2 cellular contexts compared by ENCODE assay signal in the genomic region with DNA sequence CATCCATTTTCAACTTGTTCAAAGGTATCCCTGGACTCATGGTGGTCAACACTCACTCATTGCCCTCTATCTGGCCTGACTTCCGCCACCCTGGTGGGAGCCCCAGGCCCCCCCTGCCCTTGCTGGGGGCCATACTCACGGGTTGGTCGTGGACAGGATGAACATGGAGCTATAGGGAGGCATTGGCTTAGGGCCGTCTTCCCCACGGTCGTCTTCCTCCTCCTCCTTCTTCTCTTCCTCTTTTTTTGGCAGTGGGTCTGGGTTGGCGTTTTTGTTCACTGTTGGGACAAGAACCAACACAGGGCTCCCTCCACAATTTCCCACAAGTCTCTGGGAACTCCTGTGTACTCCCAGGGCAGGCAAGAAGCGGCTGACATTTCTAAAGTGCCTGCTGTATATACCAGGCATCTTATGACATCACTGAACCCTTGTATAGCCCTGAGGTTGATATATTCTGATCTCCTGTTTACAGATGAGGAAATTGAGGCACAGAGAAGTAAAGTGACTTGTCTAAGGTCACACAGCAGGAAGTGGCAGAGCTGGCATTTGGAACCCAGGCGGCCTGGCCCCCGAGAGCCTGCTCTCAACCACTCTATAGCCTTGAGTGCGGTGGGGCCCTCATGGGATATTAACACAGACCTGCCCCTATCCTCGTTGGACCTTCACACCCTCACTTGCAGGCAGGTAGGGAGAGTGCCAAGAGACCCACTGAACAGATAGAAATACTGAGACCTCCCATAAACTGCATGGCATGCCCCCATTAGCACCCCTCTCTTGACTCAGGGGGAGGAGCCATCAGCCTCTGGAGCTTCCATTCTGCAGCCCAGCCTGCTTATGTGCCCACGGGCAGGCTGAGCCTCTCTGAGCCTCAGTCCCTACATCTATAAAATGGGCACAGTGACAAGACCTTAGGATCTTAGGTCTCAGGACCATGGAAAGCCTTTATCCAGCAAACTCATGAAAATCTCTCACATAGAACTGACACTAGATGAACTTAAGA.
A peak's percentile ranks its signal among the peaks of the same experiment; 100 is the strongest.
TF ChIP-seq lines count a peak whose summit lies in the region.

No MANE protein-coding gene starts in this region.

TF ChIP-seq in SK-N-SH, 30 proteins besides CTCF, POLR2A, EP300 and RAD21 (continued from another document):
- TF ChIP-seq NFIC (IDR thresholded peaks at IDR 0.05; ENCODE audit: borderline replicate concordance) (no peak), FOSL2 (IDR thresholded peaks at IDR 0.05; ENCODE audit: borderline replicate concordance, low read depth) (no peak), GATA2 (CRISPR knock-in tag; IDR thresholded peaks at IDR 0.05) (no peak), TCF12 (IDR thresholded peaks at IDR 0.05) (no peak), MXI1 (IDR thresholded peaks at IDR 0.05; ENCODE audit: low read depth, low read length) (no peak), NRF1 (IDR thresholded peaks at IDR 0.05; ENCODE audit: low read depth, low read length) (no peak), YY1 (IDR thresholded peaks at IDR 0.05; ENCODE audit: low read depth) (no peak), GABPA (IDR thresholded peaks at IDR 0.05; ENCODE audit: low read depth) (no peak), CHD2 (IDR thresholded peaks at IDR 0.05; ENCODE audit: low read length, partially characterized antibody) (no peak), RCOR1 (IDR thresholded peaks at IDR 0.05; ENCODE audit: low read length) (no peak)
- TF ChIP-seq, protein P1, sequence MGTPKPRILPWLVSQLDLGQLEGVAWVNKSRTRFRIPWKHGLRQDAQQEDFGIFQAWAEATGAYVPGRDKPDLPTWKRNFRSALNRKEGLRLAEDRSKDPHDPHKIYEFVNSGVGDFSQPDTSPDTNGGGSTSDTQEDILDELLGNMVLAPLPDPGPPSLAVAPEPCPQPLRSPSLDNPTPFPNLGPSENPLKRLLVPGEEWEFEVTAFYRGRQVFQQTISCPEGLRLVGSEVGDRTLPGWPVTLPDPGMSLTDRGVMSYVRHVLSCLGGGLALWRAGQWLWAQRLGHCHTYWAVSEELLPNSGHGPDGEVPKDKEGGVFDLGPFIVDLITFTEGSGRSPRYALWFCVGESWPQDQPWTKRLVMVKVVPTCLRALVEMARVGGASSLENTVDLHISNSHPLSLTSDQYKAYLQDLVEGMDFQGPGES (IDR thresholded peaks at IDR 0.05; ENCODE audit: low read depth, low read length) = no peak
- TF ChIP-seq, protein P2, sequence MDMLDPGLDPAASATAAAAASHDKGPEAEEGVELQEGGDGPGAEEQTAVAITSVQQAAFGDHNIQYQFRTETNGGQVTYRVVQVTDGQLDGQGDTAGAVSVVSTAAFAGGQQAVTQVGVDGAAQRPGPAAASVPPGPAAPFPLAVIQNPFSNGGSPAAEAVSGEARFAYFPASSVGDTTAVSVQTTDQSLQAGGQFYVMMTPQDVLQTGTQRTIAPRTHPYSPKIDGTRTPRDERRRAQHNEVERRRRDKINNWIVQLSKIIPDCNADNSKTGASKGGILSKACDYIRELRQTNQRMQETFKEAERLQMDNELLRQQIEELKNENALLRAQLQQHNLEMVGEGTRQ (IDR thresholded peaks at IDR 0.05; ENCODE audit: borderline replicate concordance, low read depth, low read length) = no peak

TF ChIP-seq in K562, 482 proteins besides CTCF, POLR2A, EP300 and RAD21 (continued from another document and continues in another):
- TF ChIP-seq, protein P3, sequence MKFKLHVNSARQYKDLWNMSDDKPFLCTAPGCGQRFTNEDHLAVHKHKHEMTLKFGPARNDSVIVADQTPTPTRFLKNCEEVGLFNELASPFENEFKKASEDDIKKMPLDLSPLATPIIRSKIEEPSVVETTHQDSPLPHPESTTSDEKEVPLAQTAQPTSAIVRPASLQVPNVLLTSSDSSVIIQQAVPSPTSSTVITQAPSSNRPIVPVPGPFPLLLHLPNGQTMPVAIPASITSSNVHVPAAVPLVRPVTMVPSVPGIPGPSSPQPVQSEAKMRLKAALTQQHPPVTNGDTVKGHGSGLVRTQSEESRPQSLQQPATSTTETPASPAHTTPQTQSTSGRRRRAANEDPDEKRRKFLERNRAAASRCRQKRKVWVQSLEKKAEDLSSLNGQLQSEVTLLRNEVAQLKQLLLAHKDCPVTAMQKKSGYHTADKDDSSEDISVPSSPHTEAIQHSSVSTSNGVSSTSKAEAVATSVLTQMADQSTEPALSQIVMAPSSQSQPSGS (CRISPR knock-in tag; IDR thresholded peaks at IDR 0.05) = no peak
- TF ChIP-seq, protein P4, sequence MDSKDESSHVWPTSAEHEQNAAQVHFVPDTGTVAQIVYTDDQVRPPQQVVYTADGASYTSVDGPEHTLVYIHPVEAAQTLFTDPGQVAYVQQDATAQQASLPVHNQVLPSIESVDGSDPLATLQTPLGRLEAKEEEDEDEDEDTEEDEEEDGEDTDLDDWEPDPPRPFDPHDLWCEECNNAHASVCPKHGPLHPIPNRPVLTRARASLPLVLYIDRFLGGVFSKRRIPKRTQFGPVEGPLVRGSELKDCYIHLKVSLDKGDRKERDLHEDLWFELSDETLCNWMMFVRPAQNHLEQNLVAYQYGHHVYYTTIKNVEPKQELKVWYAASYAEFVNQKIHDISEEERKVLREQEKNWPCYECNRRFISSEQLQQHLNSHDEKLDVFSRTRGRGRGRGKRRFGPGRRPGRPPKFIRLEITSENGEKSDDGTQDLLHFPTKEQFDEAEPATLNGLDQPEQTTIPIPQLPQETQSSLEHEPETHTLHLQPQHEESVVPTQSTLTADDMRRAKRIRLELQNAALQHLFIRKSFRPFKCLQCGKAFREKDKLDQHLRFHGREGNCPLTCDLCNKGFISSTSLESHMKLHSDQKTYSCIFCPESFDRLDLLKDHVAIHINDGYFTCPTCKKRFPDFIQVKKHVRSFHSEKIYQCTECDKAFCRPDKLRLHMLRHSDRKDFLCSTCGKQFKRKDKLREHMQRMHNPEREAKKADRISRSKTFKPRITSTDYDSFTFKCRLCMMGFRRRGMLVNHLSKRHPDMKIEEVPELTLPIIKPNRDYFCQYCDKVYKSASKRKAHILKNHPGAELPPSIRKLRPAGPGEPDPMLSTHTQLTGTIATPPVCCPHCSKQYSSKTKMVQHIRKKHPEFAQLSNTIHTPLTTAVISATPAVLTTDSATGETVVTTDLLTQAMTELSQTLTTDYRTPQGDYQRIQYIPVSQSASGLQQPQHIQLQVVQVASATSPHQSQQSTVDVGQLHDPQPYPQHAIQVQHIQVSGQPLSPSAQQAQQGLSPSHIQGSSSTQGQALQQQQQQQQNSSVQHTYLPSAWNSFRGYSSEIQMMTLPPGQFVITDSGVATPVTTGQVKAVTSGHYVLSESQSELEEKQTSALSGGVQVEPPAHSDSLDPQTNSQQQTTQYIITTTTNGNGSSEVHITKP (IDR thresholded peaks at IDR 0.05; ENCODE audit: partially characterized antibody) = peak; percentile 38
- TF ChIP-seq HDAC2 (IDR thresholded peaks at IDR 0.05) (peak; percentile 62; the same call in 1 of the 2 replicates), PCBP1 (IDR thresholded peaks at IDR 0.05; ENCODE audit: low read depth, low read length, poor library complexity, severe bottlenecking) (no peak), ZSCAN32 (CRISPR knock-in tag; IDR thresholded peaks at IDR 0.05) (no peak), RFX7 (CRISPR knock-in tag; IDR thresholded peaks at IDR 0.05) (no peak), ZBTB1 (CRISPR knock-in tag; IDR thresholded peaks at IDR 0.05; ENCODE audit: borderline replicate concordance, low read depth) (no peak), ZNF165 (CRISPR knock-in tag; IDR thresholded peaks at IDR 0.05; ENCODE audit: borderline replicate concordance) (no peak), RBM25 (IDR thresholded peaks at IDR 0.05; ENCODE audit: low read depth, low read length, severe bottlenecking) (peak; percentile 93), ZEB2 (IDR thresholded peaks at IDR 0.05) (no peak), ZNF134 (CRISPR knock-in tag; conservative IDR thresholded peaks at IDR 0.05) (no peak), SP2 (IDR thresholded peaks at IDR 0.05; ENCODE audit: extremely low read depth, low read depth, low read length, poor library complexity, severe bottlenecking) (no peak), SMARCA5 (IDR thresholded peaks at IDR 0.05) (peak; percentile 87), KDM1A (IDR thresholded peaks at IDR 0.05) (peak; percentile 50 to 74; a peak in 3 of 4 replicates), NFXL1 (CRISPR knock-in tag; IDR thresholded peaks at IDR 0.05) (no peak), HDAC8 (tag; IDR thresholded peaks at IDR 0.05) (no peak), NR2C2 (CRISPR knock-in tag; IDR thresholded peaks at IDR 0.05) (no peak), NR2C2 (tag; IDR thresholded peaks at IDR 0.05) (no peak), ETV1 (tag; conservative IDR thresholded peaks at IDR 0.05; ENCODE audit: low read depth) (no peak), ZNF384 (IDR thresholded peaks at IDR 0.05; ENCODE audit: low read depth, low read length) (0 out of 2 replicates have a peak, but pooled peaks have one; percentile 27), MEF2A (IDR thresholded peaks at IDR 0.05; ENCODE audit: control insufficient read depth, low read depth, low read length) (no peak), RBM22 (IDR thresholded peaks at IDR 0.05; ENCODE audit: low read depth, low read length, poor library complexity, severe bottlenecking) (no peak), TEAD4 (IDR thresholded peaks at IDR 0.05; ENCODE audit: low read length) (no peak), TEAD4 (CRISPR knock-in tag; IDR thresholded peaks at IDR 0.05; ENCODE audit: borderline replicate concordance) (no peak), PURB (CRISPR knock-in tag; IDR thresholded peaks at IDR 0.05; ENCODE audit: low read depth) (no peak), CHD4 (IDR thresholded peaks at IDR 0.05; ENCODE audit: insufficient read depth, insufficient replicate concordance, low read depth, low read length, poor library complexity, severe bottlenecking) (peak; percentile 83), FOSL1 (tag; conservative IDR thresholded peaks at IDR 0.05) (no peak), HMGN3 (IDR thresholded peaks at IDR 0.05; ENCODE audit: borderline replicate concordance, extremely low read depth, insufficient read length, low read depth, low read length) (no peak), RCOR1 (IDR thresholded peaks at IDR 0.05; ENCODE audit: borderline replicate concordance in 1 of 2, low read depth in 2 of 2, low read length in 2 of 2) (0 out of 4 replicates have a peak, but pooled peaks of 1 of the 2 experiments have one; percentile 21), CSDE1 (IDR thresholded peaks at IDR 0.05) (no peak), FUS (optimal IDR thresholded peaks at IDR 0.05; ENCODE audit: low read depth, low read length) (no peak), ZFP1 (CRISPR knock-in tag; IDR thresholded peaks at IDR 0.05) (no peak), POLR3A (IDR thresholded peaks at IDR 0.05; ENCODE audit: borderline replicate concordance, extremely low read depth, insufficient read depth, insufficient read length) (no peak), ZFP30 (CRISPR knock-in tag; IDR thresholded peaks at IDR 0.05; ENCODE audit: borderline replicate concordance) (no peak)
- TF ChIP-seq, protein P5, sequence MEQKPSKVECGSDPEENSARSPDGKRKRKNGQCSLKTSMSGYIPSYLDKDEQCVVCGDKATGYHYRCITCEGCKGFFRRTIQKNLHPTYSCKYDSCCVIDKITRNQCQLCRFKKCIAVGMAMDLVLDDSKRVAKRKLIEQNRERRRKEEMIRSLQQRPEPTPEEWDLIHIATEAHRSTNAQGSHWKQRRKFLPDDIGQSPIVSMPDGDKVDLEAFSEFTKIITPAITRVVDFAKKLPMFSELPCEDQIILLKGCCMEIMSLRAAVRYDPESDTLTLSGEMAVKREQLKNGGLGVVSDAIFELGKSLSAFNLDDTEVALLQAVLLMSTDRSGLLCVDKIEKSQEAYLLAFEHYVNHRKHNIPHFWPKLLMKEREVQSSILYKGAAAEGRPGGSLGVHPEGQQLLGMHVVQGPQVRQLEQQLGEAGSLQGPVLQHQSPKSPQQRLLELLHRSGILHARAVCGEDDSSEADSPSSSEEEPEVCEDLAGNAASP (IDR thresholded peaks at IDR 0.05) = no peak
- TF ChIP-seq, protein P6, sequence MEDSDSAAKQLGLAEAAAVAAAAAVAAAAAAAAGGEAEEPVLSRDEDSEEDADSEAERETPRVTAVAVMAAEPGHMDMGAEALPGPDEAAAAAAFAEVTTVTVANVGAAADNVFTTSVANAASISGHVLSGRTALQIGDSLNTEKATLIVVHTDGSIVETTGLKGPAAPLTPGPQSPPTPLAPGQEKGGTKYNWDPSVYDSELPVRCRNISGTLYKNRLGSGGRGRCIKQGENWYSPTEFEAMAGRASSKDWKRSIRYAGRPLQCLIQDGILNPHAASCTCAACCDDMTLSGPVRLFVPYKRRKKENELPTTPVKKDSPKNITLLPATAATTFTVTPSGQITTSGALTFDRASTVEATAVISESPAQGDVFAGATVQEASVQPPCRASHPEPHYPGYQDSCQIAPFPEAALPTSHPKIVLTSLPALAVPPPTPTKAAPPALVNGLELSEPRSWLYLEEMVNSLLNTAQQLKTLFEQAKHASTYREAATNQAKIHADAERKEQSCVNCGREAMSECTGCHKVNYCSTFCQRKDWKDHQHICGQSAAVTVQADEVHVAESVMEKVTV (CRISPR knock-in tag; IDR thresholded peaks at IDR 0.05) = no peak
- TF ChIP-seq, protein P7, sequence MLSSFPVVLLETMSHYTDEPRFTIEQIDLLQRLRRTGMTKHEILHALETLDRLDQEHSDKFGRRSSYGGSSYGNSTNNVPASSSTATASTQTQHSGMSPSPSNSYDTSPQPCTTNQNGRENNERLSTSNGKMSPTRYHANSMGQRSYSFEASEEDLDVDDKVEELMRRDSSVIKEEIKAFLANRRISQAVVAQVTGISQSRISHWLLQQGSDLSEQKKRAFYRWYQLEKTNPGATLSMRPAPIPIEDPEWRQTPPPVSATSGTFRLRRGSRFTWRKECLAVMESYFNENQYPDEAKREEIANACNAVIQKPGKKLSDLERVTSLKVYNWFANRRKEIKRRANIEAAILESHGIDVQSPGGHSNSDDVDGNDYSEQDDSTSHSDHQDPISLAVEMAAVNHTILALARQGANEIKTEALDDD (IDR thresholded peaks at IDR 0.05) = no peak
- TF ChIP-seq, protein P8, sequence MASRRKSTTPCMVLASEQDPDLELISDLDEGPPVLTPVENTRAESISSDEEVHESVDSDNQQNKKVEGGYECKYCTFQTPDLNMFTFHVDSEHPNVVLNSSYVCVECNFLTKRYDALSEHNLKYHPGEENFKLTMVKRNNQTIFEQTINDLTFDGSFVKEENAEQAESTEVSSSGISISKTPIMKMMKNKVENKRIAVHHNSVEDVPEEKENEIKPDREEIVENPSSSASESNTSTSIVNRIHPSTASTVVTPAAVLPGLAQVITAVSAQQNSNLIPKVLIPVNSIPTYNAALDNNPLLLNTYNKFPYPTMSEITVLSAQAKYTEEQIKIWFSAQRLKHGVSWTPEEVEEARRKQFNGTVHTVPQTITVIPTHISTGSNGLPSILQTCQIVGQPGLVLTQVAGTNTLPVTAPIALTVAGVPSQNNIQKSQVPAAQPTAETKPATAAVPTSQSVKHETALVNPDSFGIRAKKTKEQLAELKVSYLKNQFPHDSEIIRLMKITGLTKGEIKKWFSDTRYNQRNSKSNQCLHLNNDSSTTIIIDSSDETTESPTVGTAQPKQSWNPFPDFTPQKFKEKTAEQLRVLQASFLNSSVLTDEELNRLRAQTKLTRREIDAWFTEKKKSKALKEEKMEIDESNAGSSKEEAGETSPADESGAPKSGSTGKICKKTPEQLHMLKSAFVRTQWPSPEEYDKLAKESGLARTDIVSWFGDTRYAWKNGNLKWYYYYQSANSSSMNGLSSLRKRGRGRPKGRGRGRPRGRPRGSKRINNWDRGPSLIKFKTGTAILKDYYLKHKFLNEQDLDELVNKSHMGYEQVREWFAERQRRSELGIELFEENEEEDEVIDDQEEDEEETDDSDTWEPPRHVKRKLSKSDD (conservative IDR thresholded peaks at IDR 0.05; ENCODE audit: low read length) = no peak
- TF ChIP-seq, protein P9, sequence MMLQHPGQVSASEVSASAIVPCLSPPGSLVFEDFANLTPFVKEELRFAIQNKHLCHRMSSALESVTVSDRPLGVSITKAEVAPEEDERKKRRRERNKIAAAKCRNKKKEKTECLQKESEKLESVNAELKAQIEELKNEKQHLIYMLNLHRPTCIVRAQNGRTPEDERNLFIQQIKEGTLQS (IDR thresholded peaks at IDR 0.05) = no peak
- TF ChIP-seq, protein P9 (CRISPR knock-in tag; conservative IDR thresholded peaks at IDR 0.05) = no peak
